ENCODE assay signal across 19 cellular contexts in genomic region chr10:119330342-119330741, GRCh38.
A peak's percentile ranks its signal among the peaks of the same experiment; 100 is the strongest.
DNase-seq lines count a peak whose midpoint lies in the region; ATAC-seq, FAIRE-seq and TF ChIP-seq lines count a peak whose summit lies in the region.
"Had no signal": no experiment of that assay in that cellular context is flagged by ENCODE, and none has a peak within 500 bp of the region (broad histone marks: within the 10 kb centered on the region; RNA-seq: fewer than 3 reads in every experiment).

No MANE protein-coding gene starts in this region.

- DNase-seq in Right ventricle myocardium superior (no peak), left cardiac atrium (no peak), bronchial epithelial cell (ENCODE audit: low read depth) (peak; percentile 41), left ventricle myocardium inferior (no peak), inferior parietal cortex (ENCODE audit: extremely low spot score) (no peak), ACHN (no peak)
- DNase-seq in activated effector memory CD4-positive, alpha-beta T cell treated with anti-CD3 and anti-CD28 coated beads, Interleukin-2, amount 50 U/mL, for 16 hours, result no peak
- DNase-seq: AML-193, Calu3, DMS79, GM23248, KBM-7, NCI-H2171, NCI-H446 treated with DMSO at 0.1 percent for 48 hours had no signal

- no peaks in the 10 kb centered on the region for H3K27me3 ChIP-seq in bronchial epithelial cell (ENCODE audit: control insufficient read depth, insufficient read depth, low read length)
- H3K27me3 ChIP-seq in left ventricle myocardium inferior (ENCODE audit: low read depth), result no peaks in the 10 kb centered on the region
- H3K27me3 ChIP-seq: SJCRH30 had no signal

- H3K36me3 ChIP-seq in bronchial epithelial cell (ENCODE audit: control insufficient read depth, insufficient read depth, low read length), result no peaks in the 10 kb centered on the region
- H3K36me3 ChIP-seq in left ventricle myocardium inferior, result peaks cover 25% of the 10 kb centered on the region
- H3K36me3 ChIP-seq: SJCRH30 had no signal

- FAIRE-seq in bronchial epithelial cell (lab: Jason Lieb, UNC), result no peak
- FAIRE-seq: A549, GM12891, GM19239 had no signal

- H3K4me1 ChIP-seq in left ventricle myocardium inferior, result peaks cover 61% of the 10 kb centered on the region

- no peak for TF ChIP-seq CTCF in bronchial epithelial cell (IDR thresholded peaks at IDR 0.05; ENCODE audit: insufficient read depth, low read length, severe bottlenecking)
- TF ChIP-seq CTCF in left ventricle myocardium inferior (IDR thresholded peaks at IDR 0.05; ENCODE audit: borderline replicate concordance), result no peak

- H3K27ac ChIP-seq in left ventricle myocardium inferior (replicated peaks), result peak overlapping the region; percentile 62
- H3K27ac ChIP-seq: A549, GM23248, SJCRH30 had no signal

- ATAC-seq in Right ventricle myocardium superior (ENCODE audit: poor library complexity) (peak; percentile 23), left cardiac atrium (no peak), GM19351 (IDR thresholded peaks at IDR 0.05; ENCODE audit: unreplicated experiment) (no peak)
- ATAC-seq: A549 had no signal

- H3K4me3 ChIP-seq in bronchial epithelial cell (ENCODE audit: low read depth, low read length) (no peak overlapping the region), left ventricle myocardium inferior (no peak overlapping the region)
- H3K4me3 ChIP-seq: A549, GM23248, SJCRH30 had no signal

- H3K9me3 ChIP-seq in left ventricle myocardium inferior (replicated peaks), result no peaks in the 10 kb centered on the region
- H3K9me3 ChIP-seq: A549, SJCRH30 had no signal

- in situ Hi-C loops in ACHN (cut with HindIII; ENCODE audit: low pct_ligation_motif_present, low pct_unique_long_range_greater_than_20kb, low sequenced_read_pairs), result no loop called here

- intact Hi-C loops in Right ventricle myocardium superior (cut with DNase I), result no loop called here
- intact Hi-C loops in left cardiac atrium (cut with DNase I), result no loop called here
- intact Hi-C loops in left ventricle myocardium inferior (cut with micrococcal nuclease), result no loop called here
